Comparison of ENCODE assay signal across 2 cellular contexts in genomic region chr1:27567183-27567526, GRCh38.
TF ChIP-seq lines count a peak whose summit lies in the region.

No MANE protein-coding gene starts in this region.

TF ChIP-seq in H1, 55 proteins besides CTCF, POLR2A, EP300 and RAD21:
- TF ChIP-seq E2F6 (IDR thresholded peaks at IDR 0.05) = no peak
- TF ChIP-seq POU5F1 (IDR thresholded peaks at IDR 0.05; ENCODE audit: low read depth, low read length) = no peak
- TF ChIP-seq SAP30 (IDR thresholded peaks at IDR 0.05; ENCODE audit: insufficient read depth, insufficient replicate concordance, low read length) = no peak
- no peak for TF ChIP-seq SRF (IDR thresholded peaks at IDR 0.05; ENCODE audit: low read depth, low read length)
- TF ChIP-seq BACH1 (IDR thresholded peaks at IDR 0.05; ENCODE audit: low read length) = no peak
- TF ChIP-seq SIX5 (IDR thresholded peaks at IDR 0.05; ENCODE audit: low read depth, low read length) = no peak
- TF ChIP-seq ATF3 (IDR thresholded peaks at IDR 0.05; ENCODE audit: insufficient read depth, low read depth, low read length) = no peak
- no peak for TF ChIP-seq CBX5 (IDR thresholded peaks at IDR 0.05; ENCODE audit: low read depth, low read length)
- TF ChIP-seq CBX8 (IDR thresholded peaks at IDR 0.05; ENCODE audit: borderline replicate concordance, low read depth, low read length) = no peak
- no peak for TF ChIP-seq TAF1 (IDR thresholded peaks at IDR 0.05; ENCODE audit: low read depth, low read length)
- no peak for TF ChIP-seq GABPA (IDR thresholded peaks at IDR 0.05; ENCODE audit: borderline replicate concordance, insufficient read depth, low read length)
- TF ChIP-seq KDM4A (IDR thresholded peaks at IDR 0.05; ENCODE audit: low read depth, low read length, severe bottlenecking) = no peak
- TF ChIP-seq BCL11A (IDR thresholded peaks at IDR 0.05; ENCODE audit: low read depth in 2 of 2, low read length in 2 of 2) = no peak
- TF ChIP-seq RXRA (IDR thresholded peaks at IDR 0.05; ENCODE audit: insufficient read depth, low read depth, low read length) = no peak
- no peak for TF ChIP-seq CHD1 (IDR thresholded peaks at IDR 0.05; ENCODE audit: low read depth, low read length)
- no peak for TF ChIP-seq CTBP2 (IDR thresholded peaks at IDR 0.05; ENCODE audit: borderline replicate concordance, insufficient read depth, insufficient read length, low read length)
- no peak for TF ChIP-seq MAFK (IDR thresholded peaks at IDR 0.05; ENCODE audit: low read depth, low read length)
- TF ChIP-seq JUN (IDR thresholded peaks at IDR 0.05; ENCODE audit: low read depth, low read length) = no peak
TF ChIP-seq in H1: peak in this region for 0.

TF ChIP-seq in neural cell, 6 proteins besides CTCF, POLR2A, EP300 and RAD21:
- TF ChIP-seq REST (IDR thresholded peaks at IDR 0.05; ENCODE audit: borderline replicate concordance) (no peak), TAF1 (IDR thresholded peaks at IDR 0.05; ENCODE audit: low read depth) (peak; percentile 43), MXI1 (conservative IDR thresholded peaks at IDR 0.05; ENCODE audit: poor library complexity, severe bottlenecking) (peak; percentile 60), POLR2AphosphoS5 (IDR thresholded peaks at IDR 0.05) (peak; percentile 63), SMC3 (conservative IDR thresholded peaks at IDR 0.05; ENCODE audit: poor library complexity) (peak; percentile 48), EZH2 (IDR thresholded peaks at IDR 0.05; ENCODE audit: borderline replicate concordance, insufficient read depth, low read length, poor library complexity, severe bottlenecking) (no peak)
